In the genomic region with DNA sequence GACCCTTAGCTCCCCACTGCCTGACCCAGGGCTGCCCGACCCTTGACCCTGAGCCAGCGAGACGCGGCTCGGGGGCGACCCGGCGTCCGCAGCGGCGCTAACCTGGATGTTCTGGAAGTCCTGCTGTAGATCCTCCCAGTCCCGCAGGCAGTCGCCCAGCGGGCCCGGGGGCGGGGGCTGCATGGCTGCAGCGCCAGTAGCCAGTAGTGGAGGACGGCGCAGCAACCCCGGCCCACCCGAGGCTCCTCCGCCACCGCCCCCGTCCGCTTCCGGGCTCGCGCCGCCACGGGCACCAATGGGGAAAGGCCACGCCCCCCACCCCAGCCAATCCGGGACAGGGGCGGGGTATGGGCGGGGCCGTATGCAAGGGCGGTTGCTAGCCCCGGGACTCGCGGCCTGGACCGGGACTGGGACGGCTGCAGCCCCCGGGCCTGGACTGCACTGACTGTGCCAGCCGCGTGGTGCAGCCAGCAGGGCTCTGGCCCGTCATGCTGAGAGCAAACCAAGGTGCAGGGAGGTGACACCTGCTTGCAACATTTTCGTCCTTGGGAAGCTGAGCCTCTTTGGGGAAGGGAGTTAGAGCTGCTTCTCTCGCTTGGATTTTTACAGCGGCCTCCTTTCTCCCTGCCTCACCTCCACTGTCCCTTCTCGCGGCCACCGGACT, we compare ENCODE assay signal across 8 cellular contexts. TPM values are rescaled to one million over a fixed set of nuclear protein-coding genes. Genes with fewer than 3 reads are reported as not detected.
A peak's percentile ranks its signal among the peaks of the same experiment; 100 is the strongest.
DNase-seq lines count a peak whose midpoint lies in the region; ATAC-seq, FAIRE-seq and TF ChIP-seq lines count a peak whose summit lies in the region.

A gene (minus strand): TSS at position 208 of the 664 bp plus-strand sequence. CDS start 25 bp downstream, at position 183.

- no peaks in the 10 kb centered on the region for H3K27me3 ChIP-seq in CD4-positive, CD25-positive, alpha-beta regulatory T cell (ENCODE audit: control insufficient read depth, insufficient read depth, low read length)
- H3K27me3 ChIP-seq in HepG2 (ENCODE audit: control insufficient read depth in 1 of 2, insufficient read depth in 2 of 2, low read length in 2 of 2) = no peaks in the 10 kb centered on the region

- in situ Hi-C loops in HepG2 (cut with HindIII; ENCODE audit: extremely low pct_ligation_motif_present, low pct_unique_long_range_greater_than_20kb) = no loop called here

- intact Hi-C loops in dendritic cell treated with granulocyte-macrophage colony-stimulating factor and Interleukin-4, amounts not matched to agents 40 ng/mL and 50 ng/mL, for 4 days (cut with micrococcal nuclease) = no loop called here
- intact Hi-C loops in HepG2 (cut with micrococcal nuclease; ENCODE audit: unreplicated experiment) = no loop called here

- H3K9me3 Mint-ChIP-seq in CD4-positive, CD25-positive, alpha-beta regulatory T cell = peaks cover 0 to 1% (median 0%) of the 10 kb centered on the region in 7 donors
- no peaks in the 10 kb centered on the region for H3K9me3 Mint-ChIP-seq in dendritic cell treated with granulocyte-macrophage colony-stimulating factor and Interleukin-4, amounts not matched to agents 40 ng/mL and 50 ng/mL, for 4 days

- peak within 1 kb of the TSS; percentile 68 for H3K27ac ChIP-seq in CD4-positive, CD25-positive, alpha-beta regulatory T cell (ENCODE audit: insufficient read depth, low read length, poor library complexity, severe bottlenecking)
- H3K27ac ChIP-seq in HepG2 (ENCODE audit: extremely low read length, insufficient read depth, low read length) = peak within 1 kb of the TSS; percentile 97

- H2AFZ ChIP-seq in HepG2 (ENCODE audit: low read length) = no peak within 1 kb of the TSS

- peaks cover 4% of the 10 kb centered on the region for H3K27me3 Mint-ChIP-seq in CD4-positive, CD25-positive, alpha-beta regulatory T cell
- H3K27me3 Mint-ChIP-seq in dendritic cell treated with granulocyte-macrophage colony-stimulating factor and Interleukin-4, amounts not matched to agents 40 ng/mL and 50 ng/mL, for 4 days = no peaks in the 10 kb centered on the region

- peak; percentile 25; the same call in 1 of the 2 replicates for TF ChIP-seq CTCF in HepG2 (CRISPR knock-in tag; IDR thresholded peaks at IDR 0.05)

- CTCF ChIA-PET in HepG2 (lab: Yijun Ruan, JAX; ENCODE audit: low intra/inter-chr PET ratio, low total read pairs) = no interaction called here

- peaks cover 2% of the 10 kb centered on the region for H3K79me2 ChIP-seq in HepG2 (ENCODE audit: insufficient read depth, low read length)

- H4K20me1 ChIP-seq in HepG2 (ENCODE audit: insufficient read depth, low read length) = no peaks in the 10 kb centered on the region

- peak; percentile 92 to 95 (median 93) for DNase-seq in CD4-positive, CD25-positive, alpha-beta regulatory T cell
- DNase-seq in NCI-H748 treated with DMSO at 0.1 percent for 48 hours (lab: John Stamatoyannopoulos, UW) (peak; percentile 85), HepG2 (ENCODE audit: low spot score) (peak; percentile 88)
- peak; percentile 88 to 89 for DNase-seq in activated CD4-positive, alpha-beta T cell treated with anti-CD3 and anti-CD28 coated beads, Interleukin-2, amount 50 U/mL, for 24 hours (ENCODE audit: low read depth in 1 of 2, low spot score in 1 of 2)
- peak; percentile 96 for DNase-seq in stimulated activated CD4-positive, alpha-beta T cell treated with anti-CD3 and anti-CD28 coated beads, Interleukin-2, amount 100 ng/mL, for 48 hours

- H3K4me1 ChIP-seq in CD4-positive, CD25-positive, alpha-beta regulatory T cell (ENCODE audit: control insufficient read depth, insufficient read depth, low read length, poor library complexity, severe bottlenecking) = peaks cover 26% of the 10 kb centered on the region
- peaks cover 34% of the 10 kb centered on the region for H3K4me1 ChIP-seq in HepG2 (ENCODE audit: insufficient read depth, low read length)

- 0 out of 4 replicates have a peak, but pooled peaks of 1 of the 2 experiments have one; percentile 20 for TF ChIP-seq EP300 in HepG2 (IDR thresholded peaks at IDR 0.05; ENCODE audit: low read depth in 2 of 2, low read length in 2 of 2)
- peak; percentile 17; the same call in 1 of the 2 replicates for TF ChIP-seq EP300 in HepG2 (CRISPR knock-in tag; IDR thresholded peaks at IDR 0.05; ENCODE audit: borderline replicate concordance)

- peak within 1 kb of the TSS; percentile 73 to 87 (median 86) for H3K4me3 Mint-ChIP-seq in CD4-positive, CD25-positive, alpha-beta regulatory T cell
- H3K4me3 Mint-ChIP-seq in dendritic cell treated with granulocyte-macrophage colony-stimulating factor and Interleukin-4, amounts not matched to agents 40 ng/mL and 50 ng/mL, for 4 days = peak within 1 kb of the TSS; percentile 79

- no TSS peak for BruUV-seq in HepG2 (replicated peaks; lab: Mats Ljungman, UMichigan)

- FAIRE-seq in HepG2 (lab: Jason Lieb, UNC) = peak; percentile 70

- peak in 1 of 2 experiments; percentile 96; a peak in 2 of 4 replicates for TF ChIP-seq POLR2A in HepG2 (IDR thresholded peaks at IDR 0.05; ENCODE audit: insufficient read depth in 1 of 2, low read depth in 2 of 2, low read length in 2 of 2)

- peak within 1 kb of the TSS; percentile 70 for H3K4me3 ChIP-seq in CD4-positive, CD25-positive, alpha-beta regulatory T cell (ENCODE audit: low read depth, low read length)
- H3K4me3 ChIP-seq in HepG2 (replicated peaks in 1 of 3; ENCODE audit: insufficient read depth in 1 of 3, low read depth in 2 of 3, low read length in 3 of 3) = peak within 1 kb of the TSS; percentile 88 to 98 (median 91)

- POLR2A ChIA-PET in HepG2 (lab: Yijun Ruan, JAX) = interaction anchor here (0.8 to 2.9 kb wide), 8 partner anchors 10 to 88 kb away, joined by 3 to 26 read pairs (median 6); a partner anchor contains a TSS

- peaks cover 16 to 71% (median 34%) of the 10 kb centered on the region in 4 donors for H3K4me1 Mint-ChIP-seq in CD4-positive, CD25-positive, alpha-beta regulatory T cell
- peaks cover 61% of the 10 kb centered on the region for H3K4me1 Mint-ChIP-seq in dendritic cell treated with granulocyte-macrophage colony-stimulating factor and Interleukin-4, amounts not matched to agents 40 ng/mL and 50 ng/mL, for 4 days (ENCODE audit: low read depth)

- peaks cover 7% of the 10 kb centered on the region for H3K36me3 Mint-ChIP-seq in CD4-positive, CD25-positive, alpha-beta regulatory T cell
- H3K36me3 Mint-ChIP-seq in dendritic cell treated with granulocyte-macrophage colony-stimulating factor and Interleukin-4, amounts not matched to agents 40 ng/mL and 50 ng/mL, for 4 days (ENCODE audit: low read depth) = peaks cover 63% of the 10 kb centered on the region

- no peaks in the 10 kb centered on the region for H3K9me3 ChIP-seq in CD4-positive, CD25-positive, alpha-beta regulatory T cell (ENCODE audit: control insufficient read depth in 2 of 2, low read length in 2 of 2)
- H3K9me3 ChIP-seq in HepG2 (ENCODE audit: low read length) = no peaks in the 10 kb centered on the region

- peak within 1 kb of the TSS; percentile 84 for H3K4me2 ChIP-seq in HepG2 (ENCODE audit: low read depth, low read length)

- H3K9ac ChIP-seq in HepG2 (ENCODE audit: insufficient read depth, low read depth, low read length) = peak within 1 kb of the TSS; percentile 87

- 20% methylated on average over 4 of the region's 51 CpGs for WGBS in HepG2 (ENCODE audit: low lambda C conversion rate)

- TF ChIP-seq RAD21 in HepG2 (CRISPR knock-in tag; IDR thresholded peaks at IDR 0.05) = peak; percentile 26; the same call in 1 of the 2 replicates

- ATAC-seq in CD4-positive, CD25-positive, alpha-beta regulatory T cell (ENCODE audit: low read depth in 2 of 2) = peak; percentile 98 to 99
- ATAC-seq in GM19397 (IDR thresholded peaks at IDR 0.05; ENCODE audit: unreplicated experiment) (peak; percentile 98), HG03565 (IDR thresholded peaks at IDR 0.05; ENCODE audit: unreplicated experiment) (peak; percentile 86), HepG2 (peak; percentile 86)

- H3K36me3 ChIP-seq in CD4-positive, CD25-positive, alpha-beta regulatory T cell (ENCODE audit: control insufficient read depth, insufficient read depth, low read length) = no peaks in the 10 kb centered on the region
- peaks cover 0 to 11% of the 10 kb centered on the region in 2 experiments; a peak in 2 of 5 replicates for H3K36me3 ChIP-seq in HepG2 (replicated peaks in 1 of 2; ENCODE audit: control insufficient read depth in 1 of 2, insufficient read depth in 2 of 2, low read length in 2 of 2)

- H3K27ac Mint-ChIP-seq in CD4-positive, CD25-positive, alpha-beta regulatory T cell = peak within 1 kb of the TSS; percentile 83 to 86 (median 83)
- peak within 1 kb of the TSS; percentile 42 for H3K27ac Mint-ChIP-seq in dendritic cell treated with granulocyte-macrophage colony-stimulating factor and Interleukin-4, amounts not matched to agents 40 ng/mL and 50 ng/mL, for 4 days

TF ChIP-seq in HepG2, 621 proteins besides CTCF, POLR2A, EP300 and RAD21 (continues in another document):
- peak; percentile 71 for TF ChIP-seq KAT8 (CRISPR knock-in tag; IDR thresholded peaks at IDR 0.05)
- no peak for TF ChIP-seq KDM4B (CRISPR knock-in tag; IDR thresholded peaks at IDR 0.05)
- TF ChIP-seq KLF6 (CRISPR knock-in tag; IDR thresholded peaks at IDR 0.05) = no peak
- no peak for TF ChIP-seq CENPX (CRISPR knock-in tag; IDR thresholded peaks at IDR 0.05)

RNA-seq across cellular contexts. Expression of the gene that starts here (rescaled TPM):
- 51.5 TPM for total RNA-seq in CD4-positive, CD25-positive, alpha-beta regulatory T cell
- polyA plus RNA-seq in CD4-positive, CD25-positive, alpha-beta regulatory T cell = 10 to 100 TPM; 41.9 to 66.5 (median 62.1) TPM
- total RNA-seq in HepG2 (2016; rRNA removed; fragmentation: Illumina TruSeq; extraction: Trizol) = 22.9 and 40.3 TPM in 2 replicates
- total RNA-seq in HepG2 (2016; cell fraction: cytosol; rRNA removed; fragmentation: Illumina TruSeq; extraction: Trizol; ENCODE audit: low read depth) = 31.6 and 36.7 TPM in 2 replicates
- total RNA-seq in HepG2 (2016; cell fraction: insoluble cytoplasmic fraction; rRNA removed; fragmentation: Illumina TruSeq; extraction: Trizol) = 26.0 and 40.4 TPM in 2 replicates
- total RNA-seq in HepG2 (2016; cell fraction: membrane; rRNA removed; fragmentation: Illumina TruSeq; extraction: Trizol) = 34.6 and 34.8 TPM in 2 replicates
- 31.7 and 39.9 TPM in 2 replicates for total RNA-seq in HepG2 (2016; cell fraction: nucleus; rRNA removed; fragmentation: Illumina TruSeq; extraction: Trizol)
- 102 and 116 TPM in 2 replicates for polyA plus RNA-seq in HepG2 (2011; rRNA removed)
- polyA plus RNA-seq in HepG2 (2011; cell fraction: cytosol; rRNA removed) = 81.9 and 91.9 TPM in 2 replicates
- polyA plus RNA-seq in HepG2 (2011; cell fraction: nucleus; rRNA removed) = 76.1 and 77.6 TPM in 2 replicates
- polyA plus RNA-seq in HepG2 (2012) = 41.2 and 57.5 TPM in 2 replicates
- 78.5 and 88.6 TPM in 2 replicates for polyA plus RNA-seq in HepG2 (2016; cell fraction: cytosol; fragmentation: Illumina TruSeq; extraction: Trizol; ENCODE audit: low read depth)
- polyA plus RNA-seq in HepG2 (2016; cell fraction: insoluble cytoplasmic fraction; fragmentation: Illumina TruSeq; extraction: Trizol; ENCODE audit: low read depth) = 64.8 and 69.3 TPM in 2 replicates
- polyA plus RNA-seq in HepG2 (2016; cell fraction: membrane; fragmentation: Illumina TruSeq; extraction: Trizol; ENCODE audit: low read depth) = 81.3 and 84.7 TPM in 2 replicates
- 144 and 149 TPM in 2 replicates for polyA plus RNA-seq in HepG2 (2016; cell fraction: nucleus; fragmentation: Illumina TruSeq; extraction: Trizol; ENCODE audit: insufficient read depth, low read depth)
- polyA minus RNA-seq in HepG2 (2011; rRNA and poly(A)+ RNA removed; ENCODE audit: low replicate concordance) = 97.0 and 238 TPM in 2 replicates
- 32.4 and 39.8 TPM in 2 replicates for polyA minus RNA-seq in HepG2 (2011; cell fraction: cytosol; rRNA and poly(A)+ RNA removed)
- 15.5 and 22.4 TPM in 2 replicates for polyA minus RNA-seq in HepG2 (2011; cell fraction: nucleus; rRNA and poly(A)+ RNA removed)

Comparison
In these comparisons a context has a peak if more than half of its experiments do, and no peak if none do; other contexts are left out.
1. Peak in every context shown above with its lines: DNase-seq, ATAC-seq, H3K4me3 ChIP-seq and H3K27ac ChIP-seq.